17 cellular contexts compared by ENCODE assay signal in the genomic region with DNA sequence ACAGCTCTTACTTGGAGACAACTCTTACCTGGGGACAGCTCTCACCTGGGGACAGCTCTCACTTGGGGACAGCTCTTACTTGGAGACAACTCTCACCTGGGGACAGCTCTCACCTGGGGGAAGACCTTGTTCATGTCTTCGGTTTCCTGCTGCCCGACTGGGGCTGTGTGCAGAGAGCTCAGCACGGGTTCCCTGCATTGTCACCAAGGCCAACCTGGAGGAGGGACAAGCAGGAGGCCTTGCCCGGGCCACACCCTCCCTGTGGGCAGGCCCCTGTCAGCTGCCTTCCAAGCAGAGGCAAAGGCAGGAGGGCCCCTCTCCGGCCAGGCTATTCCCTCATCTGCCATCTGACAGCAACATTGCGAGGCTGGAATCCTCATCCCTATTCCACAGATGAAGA. TPM values are rescaled to one million over a fixed set of nuclear protein-coding genes. Genes with fewer than 3 reads are reported as not detected.
DNase-seq lines count a peak whose midpoint lies in the region; ATAC-seq, FAIRE-seq and TF ChIP-seq lines count a peak whose summit lies in the region.
"Had no signal": no experiment of that assay in that cellular context is flagged by ENCODE, and none has a peak within 500 bp of the region (broad histone marks: within the 10 kb centered on the region; RNA-seq: fewer than 3 reads in every experiment).

A gene with protein sequence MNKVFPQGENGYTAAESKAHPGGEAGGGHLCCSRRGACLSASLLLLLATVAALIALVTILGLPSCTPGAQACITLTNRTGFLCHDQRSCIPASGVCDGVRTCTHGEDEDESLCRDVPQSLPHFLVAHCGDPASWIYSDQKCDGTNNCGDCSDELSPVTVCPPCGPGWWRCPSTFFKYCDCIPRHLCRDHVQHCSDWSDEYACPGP (minus strand): TSS at position 208 of the 400 bp plus-strand sequence. CDS start 74 bp downstream, at position 134.

- H3K9me3 Mint-ChIP-seq in activated naive CD4-positive, alpha-beta T cell treated with anti-CD3 and anti-CD28 coated beads, Interleukin-2, amount 10 ng/mL, durations not matched to agents 7 days and 5 days = no peaks in the 10 kb centered on the region
- H3K9me3 Mint-ChIP-seq in glutamatergic neuron (ENCODE audit: unreplicated experiment) = peaks cover 3% of the 10 kb centered on the region
- no peaks in the 10 kb centered on the region for H3K9me3 Mint-ChIP-seq in activated CD4-positive, alpha-beta T cell treated with anti-CD3 and anti-CD28 coated beads for 36 hours (ENCODE audit: low read depth)
- H3K9me3 Mint-ChIP-seq: naive B cell had no signal

- ATAC-seq in GM12878 (peak; percentile 25; the same call in 2 of the 3 replicates), lower lobe of right lung (no peak)
- ATAC-seq in activated CD4-positive, alpha-beta T cell treated with anti-CD3 and anti-CD28 coated beads for 36 hours = no peak

- no peak for TF ChIP-seq RAD21 in GM12878 (IDR thresholded peaks at IDR 0.05; ENCODE audit: insufficient read depth, low read depth, low read length)

- H3K27ac ChIP-seq in GM12878 (ENCODE audit: control insufficient read depth, insufficient read depth) (no peak within 1 kb of the TSS), lower lobe of right lung (no peak within 1 kb of the TSS)

- no peak for TF ChIP-seq CTCF in GM12878 (IDR thresholded peaks at IDR 0.05 in 2 of 3, conservative IDR thresholded peaks at IDR 0.05 in 1 of 3; ENCODE audit: control insufficient read depth in 2 of 3, extremely low read depth in 1 of 3, insufficient read depth in 1 of 3, low read depth in 3 of 3, low read length in 3 of 3)
- no peak for TF ChIP-seq CTCF in lower lobe of right lung (IDR thresholded peaks at IDR 0.05)
- no peak for TF ChIP-seq CTCF in glutamatergic neuron (IDR thresholded peaks at IDR 0.05; ENCODE audit: partially characterized antibody, unreplicated experiment)

- no peak for TF ChIP-seq EP300 in GM12878 (IDR thresholded peaks at IDR 0.05; ENCODE audit: borderline replicate concordance in 1 of 2, control insufficient read depth in 1 of 2, low read depth in 2 of 2, low read length in 2 of 2)

- no peak within 1 kb of the TSS for H3K9ac ChIP-seq in GM12878 (ENCODE audit: control insufficient read depth, insufficient read depth, low read length)

- H2AFZ ChIP-seq in GM12878 (ENCODE audit: control insufficient read depth, low read depth, low read length) = no peak within 1 kb of the TSS

- no peak within 1 kb of the TSS for H3K4me3 Mint-ChIP-seq in activated naive CD4-positive, alpha-beta T cell treated with anti-CD3 and anti-CD28 coated beads, Interleukin-2, amount 10 ng/mL, durations not matched to agents 7 days and 5 days
- no peak within 1 kb of the TSS for H3K4me3 Mint-ChIP-seq in glutamatergic neuron (ENCODE audit: unreplicated experiment)
- H3K4me3 Mint-ChIP-seq in activated CD4-positive, alpha-beta T cell treated with anti-CD3 and anti-CD28 coated beads for 36 hours = no peak within 1 kb of the TSS
- H3K4me3 Mint-ChIP-seq: activated naive CD8-positive, alpha-beta T cell; naive B cell had no signal

- no peaks in the 10 kb centered on the region for H3K36me3 Mint-ChIP-seq in activated naive CD4-positive, alpha-beta T cell treated with anti-CD3 and anti-CD28 coated beads, Interleukin-2, amount 10 ng/mL, durations not matched to agents 7 days and 5 days
- H3K36me3 Mint-ChIP-seq in glutamatergic neuron (ENCODE audit: unreplicated experiment) = no peaks in the 10 kb centered on the region
- no peaks in the 10 kb centered on the region for H3K36me3 Mint-ChIP-seq in activated CD4-positive, alpha-beta T cell treated with anti-CD3 and anti-CD28 coated beads for 36 hours (ENCODE audit: low read depth)
- H3K36me3 Mint-ChIP-seq: activated naive CD8-positive, alpha-beta T cell; naive B cell had no signal

- no TSS peak for BruUV-seq in GM12878 (replicated peaks; lab: Mats Ljungman, UMichigan)

- H3K4me2 ChIP-seq in GM12878 (ENCODE audit: control insufficient read depth, insufficient read depth) = no peak within 1 kb of the TSS

- no peak for DNase-seq in activated naive CD4-positive, alpha-beta T cell treated with anti-CD3 and anti-CD28 coated beads, Interleukin-2, amount 10 ng/mL, durations not matched to agents 7 days and 5 days
- DNase-seq in activated naive CD4-positive, alpha-beta T cell treated with Interleukin-2 at 50 U/mL for 16 hours = no peak
- no peak for DNase-seq in GM12878 (ENCODE audit: low read depth, low spot score)
- DNase-seq in lower lobe of right lung = no peak
- no peak for DNase-seq in glutamatergic neuron
- DNase-seq in activated CD4-positive, alpha-beta T cell treated with anti-CD3 and anti-CD28 coated beads for 1 hour = no peak
- DNase-seq in activated CD4-positive, alpha-beta T cell treated with anti-CD3 and anti-CD28 coated beads, Interleukin-2, amount 50 U/mL, for 4 hours = no peak
- no peak for DNase-seq in activated CD4-positive, alpha-beta T cell treated with anti-CD3 and anti-CD28 coated beads for 36 hours
- DNase-seq: activated CD8-positive, alpha-beta memory T cell treated with anti-CD3 and anti-CD28 coated beads, Interleukin-2, amount 50 U/mL, for 4 hours; KBM-7; naive B cell; NCI-H1105; NCI-H345 had no signal

- no peaks in the 10 kb centered on the region for H3K9me3 ChIP-seq in GM12878 (replicated peaks; ENCODE audit: control insufficient read depth, insufficient read depth, low read length)
- H3K9me3 ChIP-seq in lower lobe of right lung = no peaks in the 10 kb centered on the region

- TF ChIP-seq POLR2A in GM12878 (IDR thresholded peaks at IDR 0.05; ENCODE audit: low read depth, low read length) = no peak

- no peak for FAIRE-seq in GM12878 (lab: Jason Lieb, UNC)
- FAIRE-seq: urothelium cell line had no signal

- in situ Hi-C loops in GM12878 (cut with MboI) = no loop called here

- H3K36me3 ChIP-seq in GM12878 (ENCODE audit: control insufficient read depth in 2 of 2, insufficient read depth in 2 of 2, low read length in 1 of 2) (no peaks in the 10 kb centered on the region), lower lobe of right lung (no peaks in the 10 kb centered on the region)

- POLR2A ChIA-PET in GM12878 (lab: Charles Lee) = no interaction called here
- POLR2A ChIA-PET in activated CD4-positive, alpha-beta T cell treated with anti-CD3 and anti-CD28 coated beads for 36 hours (lab: Charles Lee) = no interaction called here

- H3K4me1 Mint-ChIP-seq in activated naive CD4-positive, alpha-beta T cell treated with anti-CD3 and anti-CD28 coated beads, Interleukin-2, amount 10 ng/mL, durations not matched to agents 7 days and 5 days = no peaks in the 10 kb centered on the region
- peaks cover 2% of the 10 kb centered on the region for H3K4me1 Mint-ChIP-seq in glutamatergic neuron (ENCODE audit: low read depth, unreplicated experiment)
- no peaks in the 10 kb centered on the region for H3K4me1 Mint-ChIP-seq in activated CD4-positive, alpha-beta T cell treated with anti-CD3 and anti-CD28 coated beads for 36 hours

- no peaks in the 10 kb centered on the region; a peak in 2 of 4 replicates for H3K27me3 ChIP-seq in GM12878 (replicated peaks in 1 of 2; ENCODE audit: control insufficient read depth in 2 of 2, insufficient read depth in 2 of 2, low read length in 1 of 2)
- H3K27me3 ChIP-seq in lower lobe of right lung (ENCODE audit: low read depth) = no peaks in the 10 kb centered on the region

- SMC1A ChIA-PET in GM12878 (lab: Charles Lee; ENCODE audit: uncharacterized antibody, unreplicated experiment) = no interaction called here

- RAD21 ChIA-PET in GM12878 (lab: Charles Lee; ENCODE audit: unreplicated experiment) = interaction anchor here (1.0 kb wide), 1 partner anchor 9 kb away, joined by 3 read pairs; no protein-coding TSS in a partner anchor

- H3K4me1 ChIP-seq in GM12878 (ENCODE audit: control insufficient read depth, insufficient read depth, low read length) (no peaks in the 10 kb centered on the region), lower lobe of right lung (no peaks in the 10 kb centered on the region)

- WGBS in GM12878 (ENCODE audit: insufficient coverage, insufficient replicate concordance, low lambda C conversion rate, missing lambda C conversion rate) = 4% methylated on average over 6 of the region's 6 CpGs

- peak within 1 kb of the TSS; percentile 58 for H3K27ac Mint-ChIP-seq in activated naive CD4-positive, alpha-beta T cell treated with anti-CD3 and anti-CD28 coated beads, Interleukin-2, amount 10 ng/mL, durations not matched to agents 7 days and 5 days
- no peak within 1 kb of the TSS for H3K27ac Mint-ChIP-seq in glutamatergic neuron (ENCODE audit: unreplicated experiment)
- H3K27ac Mint-ChIP-seq in activated CD4-positive, alpha-beta T cell treated with anti-CD3 and anti-CD28 coated beads for 36 hours = no peak within 1 kb of the TSS
- H3K27ac Mint-ChIP-seq: activated naive CD8-positive, alpha-beta T cell; naive B cell had no signal

- intact Hi-C loops in GM12878 (cut with micrococcal nuclease; ENCODE audit: unreplicated experiment) = no loop called here
- intact Hi-C loops in lower lobe of right lung (cut with DNase I) = no loop called here
- intact Hi-C loops in activated CD4-positive, alpha-beta T cell treated with anti-CD3 and anti-CD28 coated beads for 36 hours (cut with DNase I, micrococcal nuclease) = no loop called here

- H3K4me3 ChIP-seq in GM12878 (no peak within 1 kb of the TSS), lower lobe of right lung (no peak within 1 kb of the TSS)

- CTCF ChIA-PET in activated naive CD4-positive, alpha-beta T cell treated with anti-CD3 and anti-CD28 coated beads, Interleukin-2, amount 10 ng/mL, durations not matched to agents 7 days and 5 days (lab: Charles Lee) = no interaction called here
- CTCF ChIA-PET in GM12878 (lab: Yijun Ruan, JAX) = interaction anchor here (0.6 kb wide), 1 partner anchor 13 kb away, joined by 3 read pairs; no protein-coding TSS in a partner anchor
- CTCF ChIA-PET in activated CD4-positive, alpha-beta T cell treated with anti-CD3 and anti-CD28 coated beads for 36 hours (lab: Charles Lee) = no interaction called here

- peaks cover 25% of the 10 kb centered on the region for H3K27me3 Mint-ChIP-seq in activated naive CD4-positive, alpha-beta T cell treated with anti-CD3 and anti-CD28 coated beads, Interleukin-2, amount 10 ng/mL, durations not matched to agents 7 days and 5 days
- H3K27me3 Mint-ChIP-seq in glutamatergic neuron (ENCODE audit: unreplicated experiment) = peaks cover 1% of the 10 kb centered on the region
- H3K27me3 Mint-ChIP-seq in activated CD4-positive, alpha-beta T cell treated with anti-CD3 and anti-CD28 coated beads for 36 hours = no peaks in the 10 kb centered on the region

- no peaks in the 10 kb centered on the region for H3K79me2 ChIP-seq in GM12878 (ENCODE audit: control insufficient read depth, insufficient read depth, low read length)

- H4K20me1 ChIP-seq in GM12878 (ENCODE audit: control insufficient read depth, insufficient read depth) = no peaks in the 10 kb centered on the region

RNA-seq across cellular contexts. Expression of the gene that starts here (rescaled TPM):
- not detected in 2 replicates for total RNA-seq in GM12878 (2013; cell fraction: nucleolus; rRNA removed)
- total RNA-seq in GM12878 (2014; rRNA removed) = not detected in 2 replicates
- total RNA-seq in GM12878 (2014; rRNA removed; fragmentation: Illumina TruSeq; extraction: Trizol) = not detected in 2 replicates
- not detected in 2 replicates for total RNA-seq in GM12878 (2021)
- not detected for polyA plus RNA-seq in GM12878 (2011; ENCODE audit: low read depth)
- polyA plus RNA-seq in GM12878 (2011; rRNA removed) = not detected in 2 replicates
- not detected in 2 replicates for polyA plus RNA-seq in GM12878 (2011; cell fraction: cytosol; rRNA removed)
- not detected in 2 replicates for polyA plus RNA-seq in GM12878 (2011; cell fraction: nucleus; rRNA removed)
- polyA plus RNA-seq in GM12878 (2012) = not detected in 2 replicates
- not detected in 2 replicates for polyA plus RNA-seq in GM12878 (2014; fragmentation: Illumina TruSeq; extraction: Trizol)
- polyA plus RNA-seq in GM12878 (2014; fragmentation: Nextera tagmentation; extraction: Ambion mirVana) = not detected
- polyA plus RNA-seq in GM12878 (2014; rRNA removed) = not detected in 2 replicates
- not detected for polyA plus RNA-seq in GM12878 (2016; fragmentation: Nextera tagmentation; extraction: Ambion mirVana)
- not detected in 2 replicates for polyA minus RNA-seq in GM12878 (2011; rRNA and poly(A)+ RNA removed)
- not detected in 2 replicates for polyA minus RNA-seq in GM12878 (2011; cell fraction: cytosol; rRNA and poly(A)+ RNA removed)
- not detected in 2 replicates for polyA minus RNA-seq in GM12878 (2011; cell fraction: nucleus; rRNA and poly(A)+ RNA removed)
- 13.7 TPM for total RNA-seq in lower lobe of right lung
- not detected for total RNA-seq in glutamatergic neuron (ENCODE audit: unreplicated experiment)
- not detected for total RNA-seq in activated CD4-positive, alpha-beta T cell treated with anti-CD3 and anti-CD28 coated beads for 36 hours
- total RNA-seq: kidney epithelial cell had no signal
- polyA plus RNA-seq: AG04450 had no signal

Comparison
In these comparisons a context has a peak if more than half of its experiments do, and no peak if none do; other contexts are left out.
1. RNA of the gene that starts here (total RNA-seq): 13.7 TPM in lower lobe of right lung (single experiment); not detected in GM12878, not detected in glutamatergic neuron (single experiment) and not detected in activated CD4-positive, alpha-beta T cell treated with anti-CD3 and anti-CD28 coated beads for 36 hours; every median in the first group is over 10 times any median in the second.
2. Peak in ATAC-seq in GM12878; RNA of the gene not detected or under 1 TPM.